Comparison of ENCODE assay signal across 10 cellular contexts in the genomic region with DNA sequence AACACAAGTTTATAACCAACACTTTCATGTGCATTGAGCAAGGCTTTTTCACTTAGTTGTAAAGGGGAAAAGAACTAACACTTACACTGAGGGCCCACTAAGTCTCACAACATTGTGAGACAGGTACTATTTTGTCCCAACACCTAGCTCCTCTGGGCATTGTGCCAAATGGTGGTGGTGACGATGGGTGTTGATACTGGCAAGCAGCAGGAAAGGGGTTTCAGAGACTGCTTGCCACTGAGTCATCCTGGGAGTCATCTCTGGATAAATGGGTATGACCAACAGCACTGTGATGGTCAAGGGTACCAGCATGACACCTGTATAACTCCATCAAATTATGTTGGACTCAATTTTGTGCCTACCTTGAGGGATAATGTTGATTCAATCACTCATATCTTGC.
DNase-seq lines count a peak whose midpoint lies in the region; ATAC-seq, FAIRE-seq and TF ChIP-seq lines count a peak whose summit lies in the region.
"Had no signal": no experiment of that assay in that cellular context is flagged by ENCODE, and none has a peak within 500 bp of the region (broad histone marks: within the 10 kb centered on the region; RNA-seq: fewer than 3 reads in every experiment).

No MANE protein-coding gene starts in this region.

- no peak overlapping the region for H3K9ac ChIP-seq in K562 (ENCODE audit: insufficient read depth in 1 of 2, low read depth in 2 of 2, low read length in 2 of 2)

- ATAC-seq in K562, result no peak

- no peaks in the 10 kb centered on the region for H3K36me3 Mint-ChIP-seq in chondrocyte (ENCODE audit: low read depth)

- H3K79me2 ChIP-seq in PC-9 (ENCODE audit: low read depth) (no peaks in the 10 kb centered on the region), K562 (ENCODE audit: control insufficient read depth, insufficient read depth, low read length) (no peaks in the 10 kb centered on the region)

- no peak for TF ChIP-seq EP300 in K562 (IDR thresholded peaks at IDR 0.05; ENCODE audit: low read length)

- BruUV-seq in PC-9 (replicated peaks; lab: Mats Ljungman, UMichigan) (no TSS peak), K562 (replicated peaks; lab: Mats Ljungman, UMichigan) (no TSS peak)

- H3K27me3 ChIP-seq in PC-9 (ENCODE audit: insufficient read depth, low read depth) (no peaks in the 10 kb centered on the region), K562 (ENCODE audit: control insufficient read depth in 2 of 2, insufficient read depth in 2 of 2, low read length in 2 of 2) (peaks cover 2 to 17% of the 10 kb centered on the region in 2 experiments; a peak in 2 of 5 replicates)

- no peak for TF ChIP-seq CTCF in PC-9 (conservative IDR thresholded peaks at IDR 0.05)
- no peak for TF ChIP-seq CTCF in K562 (IDR thresholded peaks at IDR 0.05 in 2 of 3, conservative IDR thresholded peaks at IDR 0.05 in 1 of 3; ENCODE audit: insufficient read depth in 2 of 3, low read depth in 1 of 3, low read length in 3 of 3)
- no peak for TF ChIP-seq CTCF in chondrocyte (IDR thresholded peaks at IDR 0.05)

- no peak overlapping the region for H3K27ac Mint-ChIP-seq in chondrocyte (ENCODE audit: unreplicated experiment)

- no peak overlapping the region for H3K4me2 ChIP-seq in PC-9
- H3K4me2 ChIP-seq in K562 (ENCODE audit: insufficient read depth, low read length), result no peak overlapping the region

- H3K9me3 Mint-ChIP-seq in chondrocyte (ENCODE audit: low read depth), result no peaks in the 10 kb centered on the region

- H3K4me1 ChIP-seq in PC-9 (replicated peaks; ENCODE audit: insufficient read depth) (peaks cover 16% of the 10 kb centered on the region), K562 (replicated peaks in 1 of 2; ENCODE audit: control insufficient read depth in 2 of 2, insufficient read depth in 2 of 2, low read length in 2 of 2) (no peaks in the 10 kb centered on the region)

- H3K4me1 Mint-ChIP-seq in chondrocyte (ENCODE audit: low read depth), result peaks cover 17% of the 10 kb centered on the region

- peaks cover 13% of the 10 kb centered on the region; the same call in 1 of the 2 replicates for H3F3A ChIP-seq in PC-9 (ENCODE audit: insufficient read depth, low read depth)

- DNase-seq in NCI-H2196 (lab: John Stamatoyannopoulos, UW; ENCODE audit: unreplicated experiment) (peak; percentile 7), NCI-H2196 treated with DMSO at 0.1 percent for 48 hours (lab: John Stamatoyannopoulos, UW; ENCODE audit: unreplicated experiment) (no peak), PC-9 (peak; percentile 53 to 63), K562 (ENCODE audit: extremely low read depth in 1 of 4, low spot score in 3 of 4) (no peak), AG08395 (ENCODE audit: low spot score) (no peak), chondrocyte (ENCODE audit: low spot score) (no peak), GOT3 (lab: John Stamatoyannopoulos, UW) (no peak)
- peak; percentile 17 for DNase-seq in stimulated activated CD8-positive, alpha-beta memory T cell treated with anti-CD3 and anti-CD28 coated beads, Interleukin-12 subunit alpha, Interleukin-12 subunit beta, amount 100 ng/mL, for 1 hour (ENCODE audit: low read depth)

- H3K9me2 ChIP-seq in PC-9 (ENCODE audit: insufficient read depth), result no peaks in the 10 kb centered on the region

- TF ChIP-seq RAD21 in K562 (CRISPR knock-in tag; conservative IDR thresholded peaks at IDR 0.05 in 1 of 2, IDR thresholded peaks at IDR 0.05 in 1 of 2), result no peak

- no peaks in the 10 kb centered on the region for H3K9me1 ChIP-seq in K562 (ENCODE audit: control insufficient read depth, insufficient read depth, low read length)

- no peak overlapping the region for H3K27ac ChIP-seq in PC-9
- H3K27ac ChIP-seq in K562 (ENCODE audit: extremely low read depth, low read depth, low read length), result no peak overlapping the region
- H3K27ac ChIP-seq: VCaP had no signal

- H4K20me1 ChIP-seq in PC-9 (ENCODE audit: insufficient read depth) (no peaks in the 10 kb centered on the region), K562 (replicated peaks; ENCODE audit: control insufficient read depth, insufficient read depth, low read length) (no peaks in the 10 kb centered on the region)

- intact Hi-C loops in PC-9 (cut with micrococcal nuclease; ENCODE audit: unreplicated experiment), result no loop called here
- intact Hi-C loops in K562 (cut with micrococcal nuclease), result loop anchor here (10.0 kb wide), 1 partner anchor 176 kb away; no protein-coding TSS in a partner anchor

- H3K36me3 ChIP-seq in PC-9 (ENCODE audit: low read depth), result no peaks in the 10 kb centered on the region
- no peaks in the 10 kb centered on the region for H3K36me3 ChIP-seq in K562 (ENCODE audit: control insufficient read depth, insufficient read depth, low read length)

- H3K27me3 Mint-ChIP-seq in chondrocyte (ENCODE audit: low read depth), result no peaks in the 10 kb centered on the region

- no peaks in the 10 kb centered on the region for H3K9me3 ChIP-seq in PC-9 (ENCODE audit: insufficient read depth, low read depth)
- no peaks in the 10 kb centered on the region for H3K9me3 ChIP-seq in K562 (replicated peaks; ENCODE audit: control insufficient read depth, insufficient read depth, low read depth, low read length)

- H3K4me3 ChIP-seq in PC-9 (no peak overlapping the region), K562 (no peak overlapping the region)

- no peak for FAIRE-seq in K562 (lab: Jason Lieb, UNC)
- FAIRE-seq: endometrium had no signal

- POLR2A ChIA-PET in PC-9 (lab: Charles Lee; ENCODE audit: unreplicated experiment), result interaction anchor here (0.6 kb wide), 1 partner anchor 57 kb away, joined by 9 read pairs; no protein-coding TSS in a partner anchor
- POLR2A ChIA-PET in K562 (lab: Yijun Ruan, JAX), result interaction anchor here (0.7 to 1.3 kb wide), 3 partner anchors 10 to 471 kb away, joined by 3 read pairs; no protein-coding TSS in a partner anchor

- CTCF ChIA-PET in PC-9 (lab: Charles Lee) (interaction anchor here (0.7 kb wide), 1 partner anchor 110 kb away, joined by 4 read pairs; no protein-coding TSS in a partner anchor), K562 (lab: Yijun Ruan, JAX; ENCODE audit: low intra/inter-chr PET ratio) (no interaction called here)

- no peak overlapping the region for H3K4me3 Mint-ChIP-seq in chondrocyte (ENCODE audit: unreplicated experiment)

- H2AFZ ChIP-seq in PC-9 (no peak overlapping the region), K562 (ENCODE audit: low read depth, low read length) (no peak overlapping the region)

- no peak for TF ChIP-seq POLR2A in K562 (conservative IDR thresholded peaks at IDR 0.05)

- WGBS in K562 (ENCODE audit: insufficient coverage, low coverage, missing lambda C conversion rate), result 0% methylated on average over 1 of the region's 1 CpG

- in situ Hi-C loops in K562 (cut with MboI), result no loop called here

TF ChIP-seq in K562, 482 proteins besides CTCF, POLR2A, EP300 and RAD21:
- TF ChIP-seq PHB2 (IDR thresholded peaks at IDR 0.05; ENCODE audit: low read depth) (no peak), POLR2B (IDR thresholded peaks at IDR 0.05; ENCODE audit: low read depth, partially characterized antibody) (no peak), POU5F1 (IDR thresholded peaks at IDR 0.05; ENCODE audit: borderline replicate concordance, low read depth, low read length, partially characterized antibody) (no peak), ZC3H11A (IDR thresholded peaks at IDR 0.05; ENCODE audit: low read depth, low read length) (no peak), NFIC (IDR thresholded peaks at IDR 0.05) (peak; percentile 39; the same call in 1 of the 2 replicates), CREB1 (IDR thresholded peaks at IDR 0.05) (no peak), CREB1 (CRISPR knock-in tag; IDR thresholded peaks at IDR 0.05) (no peak)
- TF ChIP-seq, protein P1, sequence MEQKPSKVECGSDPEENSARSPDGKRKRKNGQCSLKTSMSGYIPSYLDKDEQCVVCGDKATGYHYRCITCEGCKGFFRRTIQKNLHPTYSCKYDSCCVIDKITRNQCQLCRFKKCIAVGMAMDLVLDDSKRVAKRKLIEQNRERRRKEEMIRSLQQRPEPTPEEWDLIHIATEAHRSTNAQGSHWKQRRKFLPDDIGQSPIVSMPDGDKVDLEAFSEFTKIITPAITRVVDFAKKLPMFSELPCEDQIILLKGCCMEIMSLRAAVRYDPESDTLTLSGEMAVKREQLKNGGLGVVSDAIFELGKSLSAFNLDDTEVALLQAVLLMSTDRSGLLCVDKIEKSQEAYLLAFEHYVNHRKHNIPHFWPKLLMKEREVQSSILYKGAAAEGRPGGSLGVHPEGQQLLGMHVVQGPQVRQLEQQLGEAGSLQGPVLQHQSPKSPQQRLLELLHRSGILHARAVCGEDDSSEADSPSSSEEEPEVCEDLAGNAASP (IDR thresholded peaks at IDR 0.05), result no peak
- TF ChIP-seq, protein P2, sequence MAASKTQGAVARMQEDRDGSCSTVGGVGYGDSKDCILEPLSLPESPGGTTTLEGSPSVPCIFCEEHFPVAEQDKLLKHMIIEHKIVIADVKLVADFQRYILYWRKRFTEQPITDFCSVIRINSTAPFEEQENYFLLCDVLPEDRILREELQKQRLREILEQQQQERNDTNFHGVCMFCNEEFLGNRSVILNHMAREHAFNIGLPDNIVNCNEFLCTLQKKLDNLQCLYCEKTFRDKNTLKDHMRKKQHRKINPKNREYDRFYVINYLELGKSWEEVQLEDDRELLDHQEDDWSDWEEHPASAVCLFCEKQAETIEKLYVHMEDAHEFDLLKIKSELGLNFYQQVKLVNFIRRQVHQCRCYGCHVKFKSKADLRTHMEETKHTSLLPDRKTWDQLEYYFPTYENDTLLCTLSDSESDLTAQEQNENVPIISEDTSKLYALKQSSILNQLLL (CRISPR knock-in tag; IDR thresholded peaks at IDR 0.05; ENCODE audit: borderline replicate concordance), result no peak

Comparison
In these comparisons a context has a peak if more than half of its experiments do, and no peak if none do; other contexts are left out.
1. DNase-seq: peak in NCI-H2196 (single experiment), PC-9 (2 of 2) and stimulated activated CD8-positive, alpha-beta memory T cell treated with anti-CD3 and anti-CD28 coated beads, Interleukin-12 subunit alpha, Interleukin-12 subunit beta, amount 100 ng/mL, for 1 hour (single experiment); none in NCI-H2196 treated with DMSO at 0.1 percent for 48 hours (single experiment), K562 (0 of 4), AG08395 (single experiment), chondrocyte (single experiment) and GOT3 (single experiment).